20 cellular contexts compared by ENCODE assay signal in the genomic region with DNA sequence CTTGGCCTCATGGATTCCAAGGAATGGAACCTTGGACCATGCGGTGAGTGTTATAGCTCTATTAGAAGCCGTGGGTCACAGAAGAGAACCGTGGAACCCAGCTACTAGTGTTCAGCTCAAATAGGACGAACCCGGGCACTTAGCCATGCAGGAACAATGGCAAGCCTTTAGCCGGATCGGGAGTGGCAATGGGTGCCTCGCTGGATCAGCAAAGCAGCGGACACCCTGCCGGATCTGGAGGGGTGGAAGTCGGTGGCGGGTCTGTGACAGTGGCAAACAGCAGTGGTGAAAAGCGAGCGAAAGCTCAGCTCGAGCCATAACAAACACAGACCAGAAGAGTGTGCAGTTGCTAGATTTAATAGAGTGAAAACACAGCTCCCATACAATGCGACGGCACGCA. TPM values are rescaled to one million over a fixed set of nuclear protein-coding genes. Genes with fewer than 3 reads are reported as not detected.
"Had no signal": no experiment of that assay in that cellular context is flagged by ENCODE, and none has a peak within 500 bp of the region (broad histone marks: within the 10 kb centered on the region; RNA-seq: fewer than 3 reads in every experiment).

No MANE protein-coding gene starts in this region.

- DNase-seq: activated CD4-positive, alpha-beta T cell treated with anti-CD3 and anti-CD28 coated beads, Interleukin-2, amount 10 ng/mL, durations not matched to agents 7 days and 5 days; activated CD8-positive, alpha-beta T cell treated with anti-CD3 and anti-CD28 coated beads, Interleukin-2, amount 10 ng/mL, durations not matched to agents 7 days and 5 days; activated naive CD4-positive, alpha-beta T cell treated with anti-CD3 and anti-CD28 coated beads for 36 hours; activated T-cell treated with anti-CD3 and anti-CD28 coated beads, Interleukin-2, amount 50 U/mL, for 4 hours; brain microvascular endothelial cell; erythroblast; foreskin melanocyte; heart left ventricle; kidney; small intestine; stimulated activated CD4-positive, alpha-beta T cell treated with anti-CD3 and anti-CD28 coated beads, Interleukin-4, amount 100 ng/mL, for 4 hours; T1000; upper lobe of right lung had no signal

- H3K36me3 ChIP-seq: brain microvascular endothelial cell, heart left ventricle, right lobe of liver, upper lobe of right lung had no signal

- H3K27me3 ChIP-seq: brain microvascular endothelial cell, right lobe of liver had no signal

- H3K4me3 Mint-ChIP-seq: activated CD4-positive, alpha-beta T cell treated with anti-CD3 and anti-CD28 coated beads, Interleukin-2, amount 10 ng/mL, durations not matched to agents 7 days and 5 days; activated CD8-positive, alpha-beta T cell treated with anti-CD3 and anti-CD28 coated beads, Interleukin-2, amount 10 ng/mL, durations not matched to agents 7 days and 5 days; activated naive CD4-positive, alpha-beta T cell treated with anti-CD3 and anti-CD28 coated beads for 36 hours; activated T-cell treated with anti-CD3 and anti-CD28 coated beads, Interleukin-2, amount 50 U/mL, for 4 hours; central memory CD8-positive, alpha-beta T cell; mesothelial cell of epicardium; stimulated activated memory B cell treated with anti-CD40 and anti-IgM and Interleukin-4, amounts not matched to agents 10 μg/mL and 1 μg/mL and 100 μg/mL, for 72 hours had no signal

- H3K27ac ChIP-seq: brain microvascular endothelial cell, coronary artery, heart left ventricle, upper lobe of right lung had no signal

- FAIRE-seq: endometrium, kidney, small intestine had no signal

- H3K36me3 Mint-ChIP-seq: mesothelial cell of epicardium; stimulated activated memory B cell treated with anti-CD40 and anti-IgM and Interleukin-4, amounts not matched to agents 10 μg/mL and 1 μg/mL and 100 μg/mL, for 72 hours had no signal

- H3K9me3 ChIP-seq: heart left ventricle, right lobe of liver had no signal

- H3K4me3 ChIP-seq: coronary artery, heart left ventricle, lung, right lobe of liver, upper lobe of right lung had no signal

- H3K9me3 Mint-ChIP-seq: activated CD4-positive, alpha-beta T cell treated with anti-CD3 and anti-CD28 coated beads, Interleukin-2, amount 10 ng/mL, durations not matched to agents 7 days and 5 days; activated T-cell treated with anti-CD3 and anti-CD28 coated beads, Interleukin-2, amount 50 U/mL, for 4 hours; central memory CD8-positive, alpha-beta T cell; stimulated activated memory B cell treated with anti-CD40 and anti-IgM and Interleukin-4, amounts not matched to agents 10 μg/mL and 1 μg/mL and 100 μg/mL, for 72 hours had no signal

- H3K27ac Mint-ChIP-seq: activated CD4-positive, alpha-beta T cell treated with anti-CD3 and anti-CD28 coated beads, Interleukin-2, amount 10 ng/mL, durations not matched to agents 7 days and 5 days; activated CD8-positive, alpha-beta T cell treated with anti-CD3 and anti-CD28 coated beads, Interleukin-2, amount 10 ng/mL, durations not matched to agents 7 days and 5 days; activated naive CD4-positive, alpha-beta T cell treated with anti-CD3 and anti-CD28 coated beads for 36 hours; mesothelial cell of epicardium; stimulated activated memory B cell treated with anti-CD40 and anti-IgM and Interleukin-4, amounts not matched to agents 10 μg/mL and 1 μg/mL and 100 μg/mL, for 72 hours had no signal

RNA-seq across cellular contexts. Expression of a gene that starts 2.4 kb away (rescaled TPM):
- total RNA-seq: activated CD4-positive, alpha-beta T cell treated with anti-CD3 and anti-CD28 coated beads, Interleukin-2, amount 10 ng/mL, durations not matched to agents 7 days and 5 days had no signal
